Comparison of ENCODE assay signal across 19 cellular contexts in the genomic region with DNA sequence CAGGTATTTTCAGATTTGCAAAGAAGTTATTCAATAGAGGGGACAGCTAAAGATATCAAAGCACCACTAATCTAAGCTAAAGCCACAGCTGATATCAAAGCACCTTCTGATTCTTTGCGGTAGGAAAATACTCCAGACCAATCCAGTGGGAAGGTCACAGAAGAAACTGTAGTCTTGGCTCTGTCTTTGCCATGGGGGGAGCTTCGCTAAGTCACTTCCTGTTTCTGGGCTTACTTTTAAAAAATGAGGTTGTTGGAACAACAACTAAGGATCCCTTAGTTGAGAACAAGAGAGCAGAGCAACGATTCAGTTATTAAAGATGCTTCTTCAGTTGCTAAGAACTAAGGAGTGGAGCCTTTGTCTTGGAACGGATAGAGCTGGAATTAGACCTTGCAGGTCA. TPM values are rescaled to one million over a fixed set of nuclear protein-coding genes. Genes with fewer than 3 reads are reported as not detected.
DNase-seq lines count a peak whose midpoint lies in the region; ATAC-seq and TF ChIP-seq lines count a peak whose summit lies in the region.
"Had no signal": no experiment of that assay in that cellular context is flagged by ENCODE, and none has a peak within 500 bp of the region (broad histone marks: within the 10 kb centered on the region; RNA-seq: fewer than 3 reads in every experiment).

No MANE protein-coding gene starts in this region.

- DNase-seq in NOMO-1 treated with DMSO at 0.1 percent for 48 hours (lab: John Stamatoyannopoulos, UW; ENCODE audit: unreplicated experiment) (peak; percentile 16), NOMO-1 treated with dmso at 0.1 percent for 144 hours (lab: John Stamatoyannopoulos, UW; ENCODE audit: unreplicated experiment) (no peak), activated B cell treated with CpG ODN at 0.5 μM for 24 hours (no peak), endodermal cell (no peak)
- DNase-seq in CD4-positive, CD25-positive, alpha-beta regulatory T cell = no peak
- no peak for DNase-seq in stimulated activated CD4-positive, alpha-beta T cell treated with anti-CD3 and anti-CD28 coated beads, Interleukin-12 subunit alpha, Interleukin-12 subunit beta, amount 100 ng/mL, for 4 hours
- DNase-seq: activated CD8-positive, alpha-beta memory T cell treated with anti-CD3 and anti-CD28 coated beads, Interleukin-2, amount 50 U/mL, for 4 hours; NCI-H1436 treated with DMSO at 0.1 percent for 48 hours; NCI-H226; retina; stimulated activated CD4-positive, alpha-beta T cell treated with anti-CD3 and anti-CD28 coated beads, Interleukin-15, amount 100 ng/mL, for 24 hours; stimulated activated naive CD4-positive, alpha-beta T cell; transverse colon had no signal

- POLR2A ChIA-PET in activated B cell treated with CpG ODN at 0.5 μM for 24 hours (lab: Charles Lee) = interaction anchor here (0.9 to 1.2 kb wide), 2 partner anchors 11 to 18 kb away, joined by 4 to 6 read pairs; no protein-coding TSS in a partner anchor

- ATAC-seq in CD4-positive, CD25-positive, alpha-beta regulatory T cell (ENCODE audit: low read depth in 2 of 2) = no peak
- ATAC-seq in activated B cell treated with CpG ODN at 0.5 μM for 24 hours (ENCODE audit: low read depth) (no peak), HG03045 (IDR thresholded peaks at IDR 0.05; ENCODE audit: unreplicated experiment) (no peak), GM18867 (IDR thresholded peaks at IDR 0.05; ENCODE audit: unreplicated experiment) (no peak)
- ATAC-seq: gastroesophageal sphincter had no signal

- no peak overlapping the region for H3K9ac ChIP-seq in endodermal cell (ENCODE audit: extremely low read depth, low read length, poor library complexity, severe bottlenecking)
- H3K9ac ChIP-seq: BLaER1 had no signal

- intact Hi-C loops in activated B cell treated with CpG ODN at 0.5 μM for 24 hours (cut with micrococcal nuclease) = no loop called here

- H3K9me3 Mint-ChIP-seq in CD4-positive, CD25-positive, alpha-beta regulatory T cell = no peaks in the 10 kb centered on the region
- no peaks in the 10 kb centered on the region for H3K9me3 Mint-ChIP-seq in activated B cell treated with CpG ODN at 0.5 μM for 24 hours
- peaks cover 34% of the 10 kb centered on the region for H3K9me3 Mint-ChIP-seq in endodermal cell

- peaks cover 19% of the 10 kb centered on the region for H3K36me3 Mint-ChIP-seq in CD4-positive, CD25-positive, alpha-beta regulatory T cell
- peaks cover 27% of the 10 kb centered on the region for H3K36me3 Mint-ChIP-seq in activated B cell treated with CpG ODN at 0.5 μM for 24 hours (ENCODE audit: low read depth)
- peaks cover 21% of the 10 kb centered on the region for H3K36me3 Mint-ChIP-seq in endodermal cell (ENCODE audit: low read depth)

- H3K4me1 ChIP-seq in CD4-positive, CD25-positive, alpha-beta regulatory T cell (ENCODE audit: control insufficient read depth, insufficient read depth, low read length, poor library complexity, severe bottlenecking) = peaks cover 55% of the 10 kb centered on the region
- H3K4me1 ChIP-seq in endodermal cell (ENCODE audit: control insufficient read depth, insufficient read depth, low read length) = peaks cover 18% of the 10 kb centered on the region

- H3K4me3 Mint-ChIP-seq in CD4-positive, CD25-positive, alpha-beta regulatory T cell = peak overlapping the region in 2 of 4 donors; percentile 1 to 6
- H3K4me3 Mint-ChIP-seq in activated B cell treated with CpG ODN at 0.5 μM for 24 hours = no peak overlapping the region
- H3K4me3 Mint-ChIP-seq in endodermal cell = no peak overlapping the region
- H3K4me3 Mint-ChIP-seq: mesothelial cell of epicardium had no signal

- H3K4me3 ChIP-seq in CD4-positive, CD25-positive, alpha-beta regulatory T cell (ENCODE audit: low read depth, low read length) = no peak overlapping the region
- H3K4me3 ChIP-seq in endodermal cell (ENCODE audit: low read length) = peak overlapping the region; percentile 49
- H3K4me3 ChIP-seq: BLaER1, gastroesophageal sphincter, transverse colon had no signal

- peak overlapping the region; percentile 87 to 92 (median 90) for H3K27ac Mint-ChIP-seq in CD4-positive, CD25-positive, alpha-beta regulatory T cell
- H3K27ac Mint-ChIP-seq in activated B cell treated with CpG ODN at 0.5 μM for 24 hours (peak overlapping the region; percentile 50), endodermal cell (no peak overlapping the region)
- H3K27ac Mint-ChIP-seq: mesothelial cell of epicardium had no signal

- peaks cover 43 to 81% (median 62%) of the 10 kb centered on the region in 4 donors for H3K4me1 Mint-ChIP-seq in CD4-positive, CD25-positive, alpha-beta regulatory T cell
- H3K4me1 Mint-ChIP-seq in activated B cell treated with CpG ODN at 0.5 μM for 24 hours (peaks cover 66% of the 10 kb centered on the region), endodermal cell (peaks cover 29% of the 10 kb centered on the region)

- no peaks in the 10 kb centered on the region for H3K9me3 ChIP-seq in CD4-positive, CD25-positive, alpha-beta regulatory T cell (ENCODE audit: control insufficient read depth in 2 of 2, low read length in 2 of 2)
- peaks cover 13% of the 10 kb centered on the region for H3K9me3 ChIP-seq in endodermal cell (ENCODE audit: control insufficient read depth, low read length)
- H3K9me3 ChIP-seq: gastroesophageal sphincter, transverse colon had no signal

- CTCF ChIA-PET in activated B cell treated with CpG ODN at 0.5 μM for 24 hours (lab: Charles Lee) = interaction anchor here (0.9 to 1.3 kb wide), 2 partner anchors 14 to 22 kb away, joined by 3 to 4 read pairs; no protein-coding TSS in a partner anchor

- H3K27me3 Mint-ChIP-seq in CD4-positive, CD25-positive, alpha-beta regulatory T cell = no peaks in the 10 kb centered on the region
- no peaks in the 10 kb centered on the region for H3K27me3 Mint-ChIP-seq in activated B cell treated with CpG ODN at 0.5 μM for 24 hours
- H3K27me3 Mint-ChIP-seq in endodermal cell (ENCODE audit: insufficient read depth) = no peaks in the 10 kb centered on the region

- no peaks in the 10 kb centered on the region for H3K27me3 ChIP-seq in CD4-positive, CD25-positive, alpha-beta regulatory T cell (ENCODE audit: control insufficient read depth, insufficient read depth, low read length)
- no peaks in the 10 kb centered on the region for H3K27me3 ChIP-seq in endodermal cell (ENCODE audit: control insufficient read depth, insufficient read depth, low read length, poor library complexity, severe bottlenecking)
- H3K27me3 ChIP-seq: BLaER1, gastroesophageal sphincter, transverse colon had no signal

- H3K36me3 ChIP-seq in CD4-positive, CD25-positive, alpha-beta regulatory T cell (ENCODE audit: control insufficient read depth, insufficient read depth, low read length) = peaks cover 11% of the 10 kb centered on the region
- H3K36me3 ChIP-seq in endodermal cell (ENCODE audit: control insufficient read depth, insufficient read depth, low read length) = no peaks in the 10 kb centered on the region
- H3K36me3 ChIP-seq: transverse colon had no signal

- TF ChIP-seq CTCF in activated B cell treated with CpG ODN at 0.5 μM for 24 hours (IDR thresholded peaks at IDR 0.05) (no peak), endodermal cell (conservative IDR thresholded peaks at IDR 0.05) (no peak)

- WGBS in endodermal cell (ENCODE audit: insufficient coverage in 1 of 2, insufficient read length in 1 of 2), 2 experiments = 91 to 100% methylated on average over 2 to 4 of the region's 4 CpGs

- H3K27ac ChIP-seq in CD4-positive, CD25-positive, alpha-beta regulatory T cell (ENCODE audit: insufficient read depth, low read length, poor library complexity, severe bottlenecking) = no peak overlapping the region
- H3K27ac ChIP-seq in endodermal cell (ENCODE audit: low read depth, low read length) = no peak overlapping the region
- H3K27ac ChIP-seq: BLaER1, gastroesophageal sphincter, transverse colon, VCaP had no signal

RNA-seq across cellular contexts. Expression of a gene that starts 12.2 kb away (rescaled TPM):
- total RNA-seq in CD4-positive, CD25-positive, alpha-beta regulatory T cell = 94.9 TPM
- polyA plus RNA-seq in CD4-positive, CD25-positive, alpha-beta regulatory T cell = 10 to 100 TPM; 20.3 to 27.0 (median 24.4) TPM
- total RNA-seq in activated B cell treated with CpG ODN at 0.5 μM for 24 hours = 59.1 and 74.3 TPM in 2 replicates
- total RNA-seq in endodermal cell = 10 to 100 TPM; 23.9 to 24.3 TPM
- polyA plus RNA-seq in endodermal cell (2013, experiment 1 of 2) = 20.8 TPM
- polyA plus RNA-seq in endodermal cell (2013, experiment 2 of 2) = 17.4 TPM
